Comparison of ENCODE assay signal across 15 cellular contexts in the genomic region with DNA sequence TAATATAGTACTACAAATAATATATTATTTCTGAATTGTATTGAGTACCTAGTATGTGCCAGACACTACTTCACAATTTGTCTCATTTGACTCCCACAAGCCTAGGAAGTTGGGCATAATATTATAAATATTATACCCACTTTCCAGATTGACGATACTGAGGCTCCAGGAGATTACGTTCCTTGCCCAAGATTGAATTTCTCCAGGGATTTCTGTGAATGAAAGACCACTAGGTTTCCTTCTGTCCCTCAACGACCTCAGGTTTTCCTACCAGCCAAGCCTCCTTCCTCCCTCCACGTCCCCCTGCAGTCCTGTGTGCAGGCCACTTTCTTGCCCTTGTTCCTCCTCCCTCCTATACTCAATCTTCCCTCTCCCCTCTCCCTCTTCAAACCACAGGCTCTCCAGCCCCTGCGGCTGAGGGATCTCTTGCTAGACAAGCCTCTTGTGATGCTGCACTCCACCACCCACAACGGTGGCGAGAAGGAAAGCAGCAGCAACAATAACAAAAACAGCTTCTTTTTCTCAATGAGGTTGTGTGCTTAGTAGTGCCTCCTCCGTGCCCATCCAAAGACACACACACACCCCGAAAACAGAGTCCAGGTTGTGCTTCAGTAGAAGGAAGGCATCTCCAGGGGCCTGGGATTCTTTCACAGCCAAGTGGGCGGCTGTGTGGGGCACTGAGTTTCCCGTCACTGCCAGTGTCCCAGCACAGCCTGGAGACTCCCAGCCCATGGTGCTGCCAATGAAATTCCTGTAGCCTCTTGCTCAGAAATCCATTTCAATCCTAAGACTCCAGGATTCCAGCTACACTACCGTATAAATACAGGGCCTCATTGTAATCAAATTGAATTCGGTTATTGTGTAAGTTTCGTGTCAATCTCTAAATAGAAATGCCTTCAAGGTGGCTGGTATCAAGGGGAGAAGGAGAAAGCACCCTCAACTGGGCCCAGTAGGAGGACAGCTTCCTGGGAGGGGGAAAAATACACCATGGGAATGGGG.
DNase-seq lines count a peak whose midpoint lies in the region; ATAC-seq and TF ChIP-seq lines count a peak whose summit lies in the region.
"Had no signal": no experiment of that assay in that cellular context is flagged by ENCODE, and none has a peak within 500 bp of the region (broad histone marks: within the 10 kb centered on the region; RNA-seq: fewer than 3 reads in every experiment).

No MANE protein-coding gene starts in this region.

- no peak for TF ChIP-seq CTCF in nephron (IDR thresholded peaks at IDR 0.05; ENCODE audit: unreplicated experiment in 3 of 3)
- no peak for TF ChIP-seq CTCF in thyroid gland (IDR thresholded peaks at IDR 0.05)

- no peaks in the 10 kb centered on the region for H3K9me3 Mint-ChIP-seq in activated T-cell treated with anti-CD3 and anti-CD28 coated beads, Interleukin-2, amount 50 U/mL, for 72 hours
- H3K9me3 Mint-ChIP-seq in nephron = no peaks in the 10 kb centered on the region

- H3K27ac Mint-ChIP-seq in activated T-cell treated with anti-CD3 and anti-CD28 coated beads, Interleukin-2, amount 50 U/mL, for 72 hours = no peak overlapping the region
- H3K27ac Mint-ChIP-seq in nephron = peak overlapping the region; percentile 4 to 76 (median 73)

- no peak for ATAC-seq in activated T-cell treated with anti-CD3 and anti-CD28 coated beads, Interleukin-2, amount 50 U/mL, for 72 hours (replicated peaks in 1 of 2)
- no peak for ATAC-seq in HG02840 (IDR thresholded peaks at IDR 0.05; ENCODE audit: low FRiP score, unreplicated experiment)
- no peak for ATAC-seq in GM18502 (IDR thresholded peaks at IDR 0.05; ENCODE audit: poor library complexity, unreplicated experiment)

- WGBS in thyroid gland, 2 donors = 33 to 37% methylated on average over 14 of the region's 14 CpGs

- H3K36me3 ChIP-seq in thyroid gland = no peaks in the 10 kb centered on the region
- H3K36me3 ChIP-seq: SJCRH30 had no signal

- intact Hi-C loops in thyroid gland (cut with DNase I) = no loop called here

- no peak for DNase-seq in activated T-cell treated with anti-CD3 and anti-CD28 coated beads, Interleukin-2, amount 50 U/mL, for 72 hours
- no peak for DNase-seq in activated T-cell treated with anti-CD3 and anti-CD28 coated beads, Interleukin-2, amount 50 U/mL, for 48 hours
- DNase-seq in caudate nucleus (lab: John Stamatoyannopoulos, UW) (peak in 4 of 61 donors; percentile 6 to 34 (median 8)), thyroid gland (peak; percentile 73 to 80)
- no peak for DNase-seq in stimulated activated CD8-positive, alpha-beta memory T cell treated with anti-CD3 and anti-CD28 coated beads, Interleukin-4, amount 100 ng/mL, for 48 hours
- DNase-seq: activated T-cell treated with anti-CD3 and anti-CD28 coated beads, Interleukin-2, amount 50 U/mL, for 1 hour; DMS79 treated with DMSO at 0.1 percent for 48 hours; NCI-H446 had no signal

- peaks cover 19 to 40% of the 10 kb centered on the region in 2 donors for H3K4me1 ChIP-seq in thyroid gland

- TF ChIP-seq POLR2A in thyroid gland (IDR thresholded peaks at IDR 0.05) = no peak

- peaks cover 29% of the 10 kb centered on the region for H3K27me3 Mint-ChIP-seq in activated T-cell treated with anti-CD3 and anti-CD28 coated beads, Interleukin-2, amount 50 U/mL, for 72 hours (ENCODE audit: low read depth)
- peaks cover 41% of the 10 kb centered on the region for H3K27me3 Mint-ChIP-seq in nephron (ENCODE audit: low read depth)

- no peak overlapping the region for H3K4me3 ChIP-seq in thyroid gland (replicated peaks in 1 of 3)
- H3K4me3 ChIP-seq: SJCRH30 had no signal

- H3K4me1 Mint-ChIP-seq in activated T-cell treated with anti-CD3 and anti-CD28 coated beads, Interleukin-2, amount 50 U/mL, for 72 hours (ENCODE audit: low read depth) = peaks cover 18% of the 10 kb centered on the region
- peaks cover 29% of the 10 kb centered on the region for H3K4me1 Mint-ChIP-seq in nephron

- no peaks in the 10 kb centered on the region for H3K27me3 ChIP-seq in thyroid gland

- H3K36me3 Mint-ChIP-seq in activated T-cell treated with anti-CD3 and anti-CD28 coated beads, Interleukin-2, amount 50 U/mL, for 72 hours (ENCODE audit: insufficient read depth in 2 of 2) = no peaks in the 10 kb centered on the region
- H3K36me3 Mint-ChIP-seq in nephron (ENCODE audit: low read depth) = no peaks in the 10 kb centered on the region

- H3K9me3 ChIP-seq in thyroid gland = no peaks in the 10 kb centered on the region
- H3K9me3 ChIP-seq: SJCRH30 had no signal

- H3K27ac ChIP-seq in caudate nucleus (ENCODE audit: low read depth, low read length) (peak overlapping the region; percentile 46), thyroid gland (peak overlapping the region; percentile 1 to 87 (median 73))
- H3K27ac ChIP-seq: 22Rv1, C4-2B, epithelial cell of prostate, SJCRH30 had no signal

- H3K4me3 Mint-ChIP-seq in activated T-cell treated with anti-CD3 and anti-CD28 coated beads, Interleukin-2, amount 50 U/mL, for 72 hours = peak overlapping the region; percentile 8 to 11
- peak overlapping the region; percentile 47 to 68 (median 66) for H3K4me3 Mint-ChIP-seq in nephron

Comparison
In these comparisons a context has a peak if more than half of its experiments do, and no peak if none do; other contexts are left out.
1. DNase-seq: peak in thyroid gland (2 of 2); none in activated T-cell treated with anti-CD3 and anti-CD28 coated beads, Interleukin-2, amount 50 U/mL, for 72 hours (0 of 2), activated T-cell treated with anti-CD3 and anti-CD28 coated beads, Interleukin-2, amount 50 U/mL, for 48 hours (0 of 2) and stimulated activated CD8-positive, alpha-beta memory T cell treated with anti-CD3 and anti-CD28 coated beads, Interleukin-4, amount 100 ng/mL, for 48 hours (single experiment).